22 cellular contexts compared by ENCODE assay signal in genomic region chr10:126950401-126951105, GRCh38. TPM values are rescaled to one million over a fixed set of nuclear protein-coding genes. Genes with fewer than 3 reads are reported as not detected.
DNase-seq lines count a peak whose midpoint lies in the region; ATAC-seq and TF ChIP-seq lines count a peak whose summit lies in the region.
"Had no signal": no experiment of that assay in that cellular context is flagged by ENCODE, and none has a peak within 500 bp of the region (broad histone marks: within the 10 kb centered on the region; RNA-seq: fewer than 3 reads in every experiment).

No MANE protein-coding gene starts in this region.

- BruUV-seq in PC-3 (replicated peaks; lab: Mats Ljungman, UMichigan): no TSS peak

- ATAC-seq in PC-3: no peak
- ATAC-seq: A549, GM23338, HCT116 had no signal

- DNase-seq in globus pallidus (ENCODE audit: low spot score) (peak; percentile 97), osteocyte (ENCODE audit: extremely low spot score, unreplicated experiment) (peak; percentile 36), superior temporal gyrus (ENCODE audit: extremely low spot score) (peak; percentile 95), SW 1271 (lab: John Stamatoyannopoulos, UW) (no peak), PC-3 (no peak), NCI-H2227 (lab: John Stamatoyannopoulos, UW; ENCODE audit: unreplicated experiment) (no peak)
- no peak for DNase-seq in effector memory CD4-positive, alpha-beta T cell
- DNase-seq: Calu3; CD4-positive, alpha-beta memory T cell; EL; Kasumi-1; MG63; NCI-H1092; NCI-H2081; NCI-H2171 treated with DMSO at 0.1 percent for 48 hours; NCI-H748 treated with DMSO at 0.1 percent for 48 hours had no signal

- H3K27me3 ChIP-seq in PC-3 (ENCODE audit: low read length): no peaks in the 10 kb centered on the region
- no peaks in the 10 kb centered on the region for H3K27me3 ChIP-seq in effector memory CD4-positive, alpha-beta T cell (replicated peaks; ENCODE audit: control insufficient read depth, insufficient read depth, low read length, poor library complexity, severe bottlenecking)
- H3K27me3 ChIP-seq: BLaER1, MG63 had no signal

- no peaks in the 10 kb centered on the region for H3F3A ChIP-seq in PC-3 (ENCODE audit: low read length, unreplicated experiment)

- POLR2A ChIA-PET in PC-3 (lab: Charles Lee; ENCODE audit: unreplicated experiment): no interaction called here

- CTCF ChIA-PET in PC-3 (lab: Charles Lee): no interaction called here

- no peak overlapping the region for H3K4me2 ChIP-seq in PC-3 (ENCODE audit: low read length)
- H3K4me2 ChIP-seq: A549, BLaER1, GM23338 had no signal

- TF ChIP-seq CTCF in osteocyte (IDR thresholded peaks at IDR 0.05) (no peak), PC-3 (conservative IDR thresholded peaks at IDR 0.05; ENCODE audit: low read depth, low read length) (no peak)

- H4K20me1 ChIP-seq in PC-3 (ENCODE audit: low read length): no peaks in the 10 kb centered on the region
- H4K20me1 ChIP-seq: BLaER1 had no signal

- H3K27ac ChIP-seq in angular gyrus (ENCODE audit: low read depth, low read length) (peak overlapping the region; percentile 96), PC-3 (ENCODE audit: low read length) (no peak overlapping the region)
- no peak overlapping the region for H3K27ac ChIP-seq in effector memory CD4-positive, alpha-beta T cell (ENCODE audit: insufficient read depth, low read length, poor library complexity, severe bottlenecking)
- H3K27ac ChIP-seq: A549, BLaER1 had no signal

- H3K4me3 ChIP-seq in PC-3 (ENCODE audit: low read length): no peak overlapping the region
- no peak overlapping the region for H3K4me3 ChIP-seq in effector memory CD4-positive, alpha-beta T cell (ENCODE audit: insufficient read depth, low read depth, low read length, poor library complexity, severe bottlenecking)
- H3K4me3 ChIP-seq: A549, BLaER1, GM23338, MG63 had no signal

- no peak overlapping the region for H3K9ac ChIP-seq in PC-3 (ENCODE audit: low read length)
- H3K9ac ChIP-seq: BLaER1 had no signal

- peaks cover 5% of the 10 kb centered on the region for H3K4me1 Mint-ChIP-seq in osteocyte (ENCODE audit: unreplicated experiment)
- H3K4me1 Mint-ChIP-seq: CD4-positive, alpha-beta memory T cell had no signal

- peaks cover 3% of the 10 kb centered on the region; the same call in 1 of the 2 replicates for H3K36me3 ChIP-seq in PC-3 (ENCODE audit: low read depth, low read length)
- no peaks in the 10 kb centered on the region for H3K36me3 ChIP-seq in effector memory CD4-positive, alpha-beta T cell (ENCODE audit: control insufficient read depth, insufficient read depth, low read length)
- H3K36me3 ChIP-seq: BLaER1 had no signal

- peaks cover 69% of the 10 kb centered on the region for H3K79me2 ChIP-seq in PC-3 (ENCODE audit: low read length)

- no peak overlapping the region for H2AFZ ChIP-seq in PC-3 (ENCODE audit: low read length)
- H2AFZ ChIP-seq: GM23338 had no signal

- H3K4me1 ChIP-seq in PC-3 (ENCODE audit: insufficient read depth, low read length): peaks cover 3% of the 10 kb centered on the region; the same call in 1 of the 2 replicates
- H3K4me1 ChIP-seq in effector memory CD4-positive, alpha-beta T cell (ENCODE audit: control insufficient read depth, insufficient read depth, low read length, poor library complexity, severe bottlenecking): no peaks in the 10 kb centered on the region
- H3K4me1 ChIP-seq: A549 had no signal

- intact Hi-C loops in PC-3 (cut with micrococcal nuclease): no loop called here

- H3K9me3 ChIP-seq in PC-3 (ENCODE audit: low read length): no peaks in the 10 kb centered on the region
- H3K9me3 ChIP-seq in effector memory CD4-positive, alpha-beta T cell (ENCODE audit: control insufficient read depth, low read length): no peaks in the 10 kb centered on the region

- no peaks in the 10 kb centered on the region for H3K27me3 Mint-ChIP-seq in osteocyte (ENCODE audit: unreplicated experiment)
- H3K27me3 Mint-ChIP-seq: CD4-positive, alpha-beta memory T cell had no signal

- no peaks in the 10 kb centered on the region for H3K9me2 ChIP-seq in PC-3 (replicated peaks; ENCODE audit: low read length)

- no peaks in the 10 kb centered on the region for H3K9me3 Mint-ChIP-seq in osteocyte (ENCODE audit: unreplicated experiment)

- H3K36me3 Mint-ChIP-seq in osteocyte (ENCODE audit: unreplicated experiment): no peaks in the 10 kb centered on the region
- H3K36me3 Mint-ChIP-seq: CD4-positive, alpha-beta memory T cell had no signal

- H3K27ac Mint-ChIP-seq in osteocyte (ENCODE audit: unreplicated experiment): no peak overlapping the region
- H3K27ac Mint-ChIP-seq: CD4-positive, alpha-beta memory T cell; GM23338 had no signal

- H3K4me3 Mint-ChIP-seq in osteocyte (ENCODE audit: unreplicated experiment): no peak overlapping the region
- H3K4me3 Mint-ChIP-seq: CD4-positive, alpha-beta memory T cell; GM23338 had no signal

RNA-seq across cellular contexts. Expression of gene DOCK1, which starts 45.3 kb away (rescaled TPM):
- total RNA-seq in osteocyte: 66.3 and 68.7 TPM in 2 replicates
- total RNA-seq in PC-3 (2014; rRNA removed): 34.3 and 34.6 TPM in 2 replicates
- total RNA-seq: OCI-LY7 had no signal

Comparison
In these comparisons a context has a peak if more than half of its experiments do, and no peak if none do; other contexts are left out.
1. DNase-seq: peak in globus pallidus (single experiment), osteocyte (single experiment) and superior temporal gyrus (single experiment); none in SW 1271 (0 of 2), PC-3 (single experiment), NCI-H2227 (single experiment) and effector memory CD4-positive, alpha-beta T cell (0 of 3).